1 cellular context compared by ENCODE assay signal in the genomic region with DNA sequence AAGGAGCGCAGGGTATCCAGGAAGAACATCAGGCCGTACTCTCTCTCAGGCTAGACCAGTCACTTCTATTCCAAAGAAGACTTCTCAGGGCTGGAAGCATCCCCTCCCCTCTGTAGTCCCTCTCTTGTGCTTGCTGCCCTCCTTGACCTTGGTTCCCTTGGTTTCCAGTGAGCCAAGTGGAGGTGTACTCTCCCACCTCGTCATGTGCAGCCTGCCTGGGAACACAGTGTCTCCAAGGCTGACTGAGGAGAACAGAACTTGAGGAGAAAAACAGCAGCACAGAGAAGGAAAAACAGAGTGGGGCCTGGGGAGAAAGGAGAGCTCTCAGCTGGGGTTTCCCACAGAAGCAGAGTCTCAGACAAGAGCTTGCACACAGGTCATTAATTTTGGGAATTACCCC.
TF ChIP-seq lines count a peak whose summit lies in the region.

No MANE protein-coding gene starts in this region.

TF ChIP-seq in GM23338, 12 proteins besides CTCF, POLR2A, EP300 and RAD21:
- TF ChIP-seq CREB1 (CRISPR knock-in tag; IDR thresholded peaks at IDR 0.05; ENCODE audit: low read depth) (no peak), NANOG (IDR thresholded peaks at IDR 0.05; ENCODE audit: borderline replicate concordance) (no peak), POLR2AphosphoS5 (IDR thresholded peaks at IDR 0.05; ENCODE audit: low read depth) (no peak), ZNF114 (CRISPR knock-in tag; IDR thresholded peaks at IDR 0.05) (no peak)
- TF ChIP-seq, protein P1, sequence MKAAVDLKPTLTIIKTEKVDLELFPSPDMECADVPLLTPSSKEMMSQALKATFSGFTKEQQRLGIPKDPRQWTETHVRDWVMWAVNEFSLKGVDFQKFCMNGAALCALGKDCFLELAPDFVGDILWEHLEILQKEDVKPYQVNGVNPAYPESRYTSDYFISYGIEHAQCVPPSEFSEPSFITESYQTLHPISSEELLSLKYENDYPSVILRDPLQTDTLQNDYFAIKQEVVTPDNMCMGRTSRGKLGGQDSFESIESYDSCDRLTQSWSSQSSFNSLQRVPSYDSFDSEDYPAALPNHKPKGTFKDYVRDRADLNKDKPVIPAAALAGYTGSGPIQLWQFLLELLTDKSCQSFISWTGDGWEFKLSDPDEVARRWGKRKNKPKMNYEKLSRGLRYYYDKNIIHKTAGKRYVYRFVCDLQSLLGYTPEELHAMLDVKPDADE (IDR thresholded peaks at IDR 0.05), result no peak
